Comparison of ENCODE assay signal across 10 cellular contexts in the genomic region with DNA sequence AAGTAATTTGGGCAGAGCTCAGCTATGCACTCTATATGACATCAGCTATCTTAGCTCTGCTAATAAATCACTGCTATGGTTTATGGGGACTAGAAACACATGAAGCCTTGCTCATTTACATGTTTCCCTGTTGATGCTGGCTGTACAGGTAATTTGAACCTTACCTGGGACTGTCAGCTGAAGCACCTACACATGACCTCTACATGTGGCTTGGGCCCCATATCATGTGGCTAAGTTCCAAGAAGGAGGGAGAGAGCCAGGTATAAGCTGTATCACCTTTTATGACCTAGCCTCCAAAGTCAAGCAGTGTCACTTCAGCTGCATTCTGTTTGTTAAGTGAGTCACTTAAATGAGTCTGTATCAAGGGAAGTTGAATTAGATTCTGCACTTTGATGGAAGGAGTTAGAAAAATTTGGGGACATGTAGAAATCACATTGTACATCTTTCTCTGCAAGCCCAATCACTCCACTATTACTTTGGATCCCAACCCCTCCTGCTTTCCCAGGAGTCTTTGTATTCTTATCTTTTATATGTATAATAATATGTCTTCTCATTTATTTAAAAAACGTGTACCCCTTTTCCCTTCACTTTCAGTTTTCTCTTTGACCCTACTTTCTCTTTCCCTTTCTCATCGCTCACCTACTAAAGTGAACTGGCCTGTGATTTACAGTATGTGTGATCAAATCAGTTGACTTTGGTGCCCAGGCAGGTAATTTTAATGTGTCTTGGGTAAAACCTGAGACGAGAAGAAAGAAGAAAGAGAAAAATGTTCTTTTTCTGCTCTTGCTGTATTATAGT. TPM values are rescaled to one million over a fixed set of nuclear protein-coding genes. Genes with fewer than 3 reads are reported as not detected.
DNase-seq lines count a peak whose midpoint lies in the region; ATAC-seq, FAIRE-seq and TF ChIP-seq lines count a peak whose summit lies in the region.
"Had no signal": no experiment of that assay in that cellular context is flagged by ENCODE, and none has a peak within 500 bp of the region (broad histone marks: within the 10 kb centered on the region; RNA-seq: fewer than 3 reads in every experiment).

No MANE protein-coding gene starts in this region.

- H3K27me3 ChIP-seq in adrenal gland (no peaks in the 10 kb centered on the region), ovary (no peaks in the 10 kb centered on the region)

- WGBS in adrenal gland, 4 donors = 70 to 71% (median 70%) methylated on average over 3 of the region's 3 CpGs
- WGBS in ovary, 3 donors = 75 to 78% (median 77%) methylated on average over 3 of the region's 3 CpGs

- DNase-seq in GM18507 (ENCODE audit: extremely low spot score, insufficient read length, low read depth) (no peak), NCI-H2029 (lab: John Stamatoyannopoulos, UW) (peak; percentile 75), left lobe of liver (ENCODE audit: low spot score) (no peak), GDM1 (lab: John Stamatoyannopoulos, UW) (no peak), adrenal gland (no peak), ovary (no peak), AG20443 (ENCODE audit: low spot score) (no peak)
- DNase-seq: SW 1271 had no signal

- H3K27ac ChIP-seq in adrenal gland (no peak overlapping the region), ovary (no peak overlapping the region)

- TF ChIP-seq POLR2A in adrenal gland (IDR thresholded peaks at IDR 0.05) (no peak), ovary (IDR thresholded peaks at IDR 0.05) (no peak)

- no peaks in the 10 kb centered on the region for H3K9me3 ChIP-seq in adrenal gland (replicated peaks in 1 of 3)
- H3K9me3 ChIP-seq in ovary = no peaks in the 10 kb centered on the region

- TF ChIP-seq CTCF in adrenal gland (IDR thresholded peaks at IDR 0.05) (no peak), ovary (IDR thresholded peaks at IDR 0.05) (no peak)

- H3K36me3 ChIP-seq in adrenal gland (replicated peaks in 1 of 2) (no peaks in the 10 kb centered on the region), ovary (no peaks in the 10 kb centered on the region)

- intact Hi-C loops in adrenal gland (cut with DNase I) (no loop called here), ovary (cut with DNase I) (no loop called here)

- H3K4me1 ChIP-seq in adrenal gland (replicated peaks in 1 of 2) = no peaks in the 10 kb centered on the region
- H3K4me1 ChIP-seq in ovary (ENCODE audit: insufficient read depth) = no peaks in the 10 kb centered on the region

- ATAC-seq in GM21717 (IDR thresholded peaks at IDR 0.05; ENCODE audit: unreplicated experiment) (peak; percentile 85), left lobe of liver (peak; percentile 64)

- no peak overlapping the region for H3K4me3 ChIP-seq in adrenal gland
- no peak overlapping the region for H3K4me3 ChIP-seq in ovary

- TF ChIP-seq EP300 in ovary (IDR thresholded peaks at IDR 0.05) = no peak

- peak; percentile 73 for FAIRE-seq in GM18507 (lab: Jason Lieb, UNC)
- FAIRE-seq: endometrium had no signal

RNA-seq across cellular contexts. Expression of a gene that starts 53.4 kb away (rescaled TPM):
- total RNA-seq in left lobe of liver = 16.6 TPM
- total RNA-seq in adrenal gland = 10 to 100 TPM in 7 of 8 donors, 1 to 10 TPM in 1; 8.5 to 58.3 (median 31.2) TPM
- 10 to 100 TPM in 2 of 3 donors, 1 to 10 TPM in 1; 7.7 to 79.8 (median 17.4) TPM for polyA plus RNA-seq in adrenal gland
- total RNA-seq in ovary = 10 to 100 TPM; 11.7 to 41.9 (median 32.0) TPM
- 10 to 100 TPM; 10.3 to 26.1 TPM for polyA plus RNA-seq in ovary
